In the genomic region with DNA sequence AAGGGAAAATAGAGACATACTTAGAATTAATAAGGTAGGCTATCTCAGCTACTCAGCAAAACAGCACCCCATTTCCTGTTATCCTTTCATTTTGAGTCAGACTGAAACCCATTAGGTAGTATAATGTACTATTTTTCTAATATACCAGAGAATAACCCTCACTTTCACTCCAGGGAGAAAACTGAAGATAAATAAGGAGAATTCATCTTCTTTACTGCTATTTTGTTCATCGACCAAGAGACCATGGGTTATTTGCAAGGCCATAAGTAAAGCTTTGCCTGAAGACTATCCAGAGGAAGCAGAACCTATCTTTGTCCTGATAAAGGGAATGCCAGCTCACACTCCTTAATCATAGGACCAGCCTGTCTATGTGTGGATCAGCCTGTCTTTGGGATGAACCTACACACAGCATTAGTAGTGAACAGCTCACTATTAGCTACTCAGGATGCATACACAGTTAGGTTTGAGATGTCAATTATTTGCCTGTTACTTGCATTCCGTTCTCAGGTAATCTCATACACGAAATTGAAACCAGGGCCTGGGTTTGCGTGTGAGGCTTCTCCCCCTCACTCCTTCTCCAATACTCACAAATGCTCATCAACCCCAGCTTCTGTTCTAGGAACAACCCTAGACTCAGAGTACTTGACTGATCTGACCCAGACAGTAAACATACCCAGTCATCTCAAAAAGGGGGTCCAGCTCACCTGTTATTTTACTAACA, we compare ENCODE assay signal across 10 cellular contexts.
DNase-seq lines count a peak whose midpoint lies in the region; ATAC-seq and TF ChIP-seq lines count a peak whose summit lies in the region.
"Had no signal": no experiment of that assay in that cellular context is flagged by ENCODE, and none has a peak within 500 bp of the region (broad histone marks: within the 10 kb centered on the region; RNA-seq: fewer than 3 reads in every experiment).

No MANE protein-coding gene starts in this region.

- DNase-seq in MM.1S: peak; percentile 37
- no peak for DNase-seq in NCI-H2029 (lab: John Stamatoyannopoulos, UW)
- no peak for DNase-seq in COLO829 (ENCODE audit: low spot score)
- no peak for DNase-seq in stimulated activated CD4-positive, alpha-beta T cell treated with anti-CD3 and anti-CD28 coated beads, Interleukin-1b, Interleukin-23, amount 100 ng/mL, for 48 hours
- DNase-seq in NCI-H1436 (lab: John Stamatoyannopoulos, UW): no peak
- DNase-seq: activated naive CD8-positive, alpha-beta T cell treated with anti-CD3 and anti-CD28 coated beads for 36 hours; H9 had no signal

- peaks cover 17% of the 10 kb centered on the region for H3K4me1 ChIP-seq in MM.1S (ENCODE audit: low read length)

- H3K4me2 ChIP-seq in MM.1S (ENCODE audit: low read depth, low read length): peak overlapping the region; percentile 38; the same call in 1 of the 2 replicates

- peak; percentile 79 for ATAC-seq in GM18511 (IDR thresholded peaks at IDR 0.05; ENCODE audit: unreplicated experiment)
- peak; percentile 61 for ATAC-seq in GM19468 (IDR thresholded peaks at IDR 0.05; ENCODE audit: extremely low read depth, unreplicated experiment)
- ATAC-seq in HG02981 (IDR thresholded peaks at IDR 0.05; ENCODE audit: unreplicated experiment): peak; percentile 66

- no peak for TF ChIP-seq CTCF in MM.1S (IDR thresholded peaks at IDR 0.05; ENCODE audit: low read length)

- no peak overlapping the region for H3K9ac ChIP-seq in MM.1S (ENCODE audit: low read length)

- H3K27me3 ChIP-seq in MM.1S (replicated peaks; ENCODE audit: insufficient read depth, low read length): peaks cover 17% of the 10 kb centered on the region; the same call in 1 of the 2 replicates

- no peaks in the 10 kb centered on the region for H3K9me3 ChIP-seq in MM.1S (replicated peaks; ENCODE audit: insufficient read depth, low read length)

- no peaks in the 10 kb centered on the region for H3F3A ChIP-seq in MM.1S (ENCODE audit: insufficient read depth, low read length)

- H2AFZ ChIP-seq in MM.1S (ENCODE audit: low read length): no peak overlapping the region

- H3K36me3 ChIP-seq in MM.1S (replicated peaks; ENCODE audit: insufficient read depth, low read length): no peaks in the 10 kb centered on the region

- no peak overlapping the region; the same call in 1 of the 2 replicates for H3K27ac ChIP-seq in MM.1S (ENCODE audit: low read length)

- H3K4me3 ChIP-seq in MM.1S (ENCODE audit: low read length): no peak overlapping the region

- no peaks in the 10 kb centered on the region for H4K20me1 ChIP-seq in MM.1S (ENCODE audit: insufficient read depth, low read length)

- H3K9me2 ChIP-seq in MM.1S (replicated peaks; ENCODE audit: insufficient read depth, low read length): no peaks in the 10 kb centered on the region

- H3K79me2 ChIP-seq in MM.1S (ENCODE audit: low read length): no peaks in the 10 kb centered on the region
